In genomic region chr11:11621881-11622706, GRCh38 we compare ENCODE assay signal across 8 cellular contexts. TPM values are rescaled to one million over a fixed set of nuclear protein-coding genes. Genes with fewer than 3 reads are reported as not detected.
DNase-seq lines count a peak whose midpoint lies in the region; ATAC-seq, FAIRE-seq and TF ChIP-seq lines count a peak whose summit lies in the region.

Gene GALNT18, minus strand, starts transcription at chr11:11622005.

- CTCF ChIA-PET in activated naive CD4-positive, alpha-beta T cell treated with anti-CD3 and anti-CD28 coated beads, Interleukin-2, amount 10 ng/mL, durations not matched to agents 7 days and 5 days (lab: Charles Lee), result interaction anchor here (1.1 kb wide), 1 partner anchor 390 kb away, joined by 3 read pairs; no protein-coding TSS in a partner anchor

- H3K27ac Mint-ChIP-seq in activated naive CD4-positive, alpha-beta T cell treated with anti-CD3 and anti-CD28 coated beads, Interleukin-2, amount 10 ng/mL, durations not matched to agents 7 days and 5 days, result peak within 1 kb of the TSS; percentile 16

- H3K27ac ChIP-seq in gastroesophageal sphincter (peak within 1 kb of the TSS in 3 of 4 donors; percentile 82 to 87 (median 86)), substantia nigra (ENCODE audit: low read depth, low read length, poor library complexity, severe bottlenecking) (peak within 1 kb of the TSS; percentile 37)

- H3K9me3 ChIP-seq in gastroesophageal sphincter, result no peaks in the 10 kb centered on the region

- H3K4me3 Mint-ChIP-seq in activated naive CD4-positive, alpha-beta T cell treated with anti-CD3 and anti-CD28 coated beads, Interleukin-2, amount 10 ng/mL, durations not matched to agents 7 days and 5 days, result peak within 1 kb of the TSS; percentile 72

- TF ChIP-seq POLR2A in H54 (IDR thresholded peaks at IDR 0.05; ENCODE audit: low read depth, low read length) (peak; percentile 52), gastroesophageal sphincter (IDR thresholded peaks at IDR 0.05) (peak; percentile 51 to 83)

- peaks cover 68% of the 10 kb centered on the region for H3K27me3 Mint-ChIP-seq in activated naive CD4-positive, alpha-beta T cell treated with anti-CD3 and anti-CD28 coated beads, Interleukin-2, amount 10 ng/mL, durations not matched to agents 7 days and 5 days

- H3K4me1 ChIP-seq in gastroesophageal sphincter, result peaks cover 0 to 66% (median 9%) of the 10 kb centered on the region in 3 donors

- H3K4me3 ChIP-seq in gastroesophageal sphincter, result peak within 1 kb of the TSS; percentile 46 to 73

- H3K9me3 Mint-ChIP-seq in activated naive CD4-positive, alpha-beta T cell treated with anti-CD3 and anti-CD28 coated beads, Interleukin-2, amount 10 ng/mL, durations not matched to agents 7 days and 5 days, result no peaks in the 10 kb centered on the region

- 15% methylated on average over 4 of the region's 62 CpGs for WGBS in gastroesophageal sphincter (ENCODE audit: low coverage in 1 of 2), 2 donors

- no peak for TF ChIP-seq EP300 in gastroesophageal sphincter (IDR thresholded peaks at IDR 0.05)

- TF ChIP-seq CTCF in gastroesophageal sphincter (IDR thresholded peaks at IDR 0.05), result peak; percentile 21 to 78 (median 56)

- DNase-seq in GDM1 (lab: John Stamatoyannopoulos, UW), result peak; percentile 86
- DNase-seq in H54 (ENCODE audit: insufficient read length, low spot score), result peak; percentile 98
- DNase-seq in LoVo (ENCODE audit: low spot score), result peak; percentile 93
- DNase-seq in SHP77 (lab: John Stamatoyannopoulos, UW), result peak; percentile 73 to 76
- DNase-seq in activated naive CD4-positive, alpha-beta T cell treated with anti-CD3 and anti-CD28 coated beads, Interleukin-2, amount 10 ng/mL, durations not matched to agents 7 days and 5 days, result peak; percentile 85
- peak; percentile 48 for DNase-seq in non-pigmented ciliary epithelial cell (ENCODE audit: low read depth)
- peak in 48 of 49 donors; percentile 44 to 97 (median 85) for DNase-seq in substantia nigra (lab: John Stamatoyannopoulos, UW)

- ATAC-seq in gastroesophageal sphincter, result peak; percentile 96

- no peak for FAIRE-seq in H54 (lab: Jason Lieb, UNC)

- no peaks in the 10 kb centered on the region for H3K36me3 Mint-ChIP-seq in activated naive CD4-positive, alpha-beta T cell treated with anti-CD3 and anti-CD28 coated beads, Interleukin-2, amount 10 ng/mL, durations not matched to agents 7 days and 5 days

- H3K27me3 ChIP-seq in gastroesophageal sphincter, result no peaks in the 10 kb centered on the region

- no peaks in the 10 kb centered on the region for H3K36me3 ChIP-seq in gastroesophageal sphincter

- peaks cover 16% of the 10 kb centered on the region for H3K4me1 Mint-ChIP-seq in activated naive CD4-positive, alpha-beta T cell treated with anti-CD3 and anti-CD28 coated beads, Interleukin-2, amount 10 ng/mL, durations not matched to agents 7 days and 5 days

RNA-seq across cellular contexts. Expression of gene GALNT18, which starts in this region (rescaled TPM):
- total RNA-seq in gastroesophageal sphincter, result 10 to 100 TPM; 16.0 to 65.6 (median 35.2) TPM

Comparison
In these comparisons a context has a peak if more than half of its experiments do, and no peak if none do; other contexts are left out.
1. Peak in every context shown above with its lines: DNase-seq, ATAC-seq, H3K4me3 ChIP-seq and H3K27ac ChIP-seq.
2. DNase-seq: peak in every context shown above with its lines; median percentile 98 in H54; 93 in LoVo; 86 in GDM1; 85 in activated naive CD4-positive, alpha-beta T cell treated with anti-CD3 and anti-CD28 coated beads, Interleukin-2, amount 10 ng/mL, durations not matched to agents 7 days and 5 days; 85 in substantia nigra; 74 in SHP77; 48 in non-pigmented ciliary epithelial cell.